In genomic region chr22:36640106-36640672, GRCh38 we compare ENCODE assay signal across 23 cellular contexts.
"Had no signal": no experiment of that assay in that cellular context is flagged by ENCODE, and none has a peak within 500 bp of the region (broad histone marks: within the 10 kb centered on the region; RNA-seq: fewer than 3 reads in every experiment).

No MANE protein-coding gene starts in this region.

- H3K27ac Mint-ChIP-seq: activated B cell treated with CpG ODN at 0.5 μM for 24 hours; activated CD4-positive, alpha-beta T cell treated with anti-CD3 and anti-CD28 coated beads, Interleukin-2, amount 10 ng/mL, durations not matched to agents 24 days and 14 days; activated CD8-positive, alpha-beta memory T cell treated with anti-CD3 and anti-CD28 coated beads, Interleukin-2, amount 10 ng/mL, durations not matched to agents 7 days and 5 days; activated naive CD8-positive, alpha-beta T cell treated with anti-CD3 and anti-CD28 coated beads, Interleukin-2, amount 50 U/mL, for 24 hours; brain; T-helper 1 cell treated with Interleukin-12 subunit alpha and Interleukin-12 subunit beta and Interleukin-4 antibody, amounts not matched to agents 30 μg/mL and 1 μg/mL, for 36 hours had no signal

- H3K9me3 ChIP-seq: MG63 had no signal

- H3K4me1 Mint-ChIP-seq: activated B cell treated with CpG ODN at 0.5 μM for 24 hours; activated CD4-positive, alpha-beta T cell treated with anti-CD3 and anti-CD28 coated beads, Interleukin-2, amount 10 ng/mL, durations not matched to agents 24 days and 14 days; activated CD8-positive, alpha-beta memory T cell treated with anti-CD3 and anti-CD28 coated beads, Interleukin-2, amount 10 ng/mL, durations not matched to agents 7 days and 5 days; activated naive CD8-positive, alpha-beta T cell treated with anti-CD3 and anti-CD28 coated beads, Interleukin-2, amount 50 U/mL, for 24 hours had no signal

- H3K4me3 ChIP-seq: cardiac muscle cell, MG63 had no signal

- H3K36me3 ChIP-seq: cardiac muscle cell, MG63 had no signal

- ATAC-seq: activated CD8-positive, alpha-beta memory T cell treated with anti-CD3 and anti-CD28 coated beads, Interleukin-2, amount 10 ng/mL, durations not matched to agents 7 days and 5 days; activated naive CD4-positive, alpha-beta T cell treated with anti-CD3 and anti-CD28 coated beads, Interleukin-2, amount 50 U/mL, for 72 hours; activated naive CD8-positive, alpha-beta T cell treated with anti-CD3 and anti-CD28 coated beads, Interleukin-2, amount 50 U/mL, for 24 hours; activated T-cell treated with anti-CD3 and anti-CD28 coated beads, Interleukin-2, amount 50 U/mL, for 4 hours had no signal

- H3K36me3 Mint-ChIP-seq: activated CD8-positive, alpha-beta memory T cell treated with anti-CD3 and anti-CD28 coated beads, Interleukin-2, amount 10 ng/mL, durations not matched to agents 7 days and 5 days; activated naive CD4-positive, alpha-beta T cell treated with anti-CD3 and anti-CD28 coated beads, Interleukin-2, amount 50 U/mL, for 72 hours; brain had no signal

- H3K27ac ChIP-seq: cardiac muscle cell, RWPE1 had no signal

- DNase-seq: activated B cell treated with CpG ODN at 0.5 μM for 24 hours; activated CD4-positive, alpha-beta T cell treated with anti-CD3 and anti-CD28 coated beads for 1 hour; activated CD4-positive, alpha-beta T cell treated with anti-CD3 and anti-CD28 coated beads, Interleukin-2, amount 10 ng/mL, durations not matched to agents 24 days and 14 days; activated CD4-positive, alpha-beta T cell treated with anti-CD3 and anti-CD28 coated beads, Interleukin-2, amount 50 U/mL, for 48 hours; activated CD8-positive, alpha-beta memory T cell treated with anti-CD3 and anti-CD28 coated beads, Interleukin-2, amount 10 ng/mL, durations not matched to agents 7 days and 5 days; activated effector memory CD4-positive, alpha-beta T cell treated with anti-CD3 and anti-CD28 coated beads, Interleukin-2, amount 50 U/mL, for 16 hours; activated naive CD4-positive, alpha-beta T cell treated with Interleukin-2 at 50 U/mL for 16 hours; activated naive CD8-positive, alpha-beta T cell treated with anti-CD3 and anti-CD28 coated beads, Interleukin-2, amount 50 U/mL, for 24 hours; activated T-cell treated with anti-CD3 and anti-CD28 coated beads, Interleukin-2, amount 50 U/mL, for 4 hours; amniotic stem cell; MG63; MV-4-11; NCI-H1105 treated with DMSO at 0.1 percent for 48 hours; NCI-H146; NCI-H187 treated with DMSO at 0.1 percent for 48 hours; NCI-H345; NCI-H510A treated with DMSO at 0.1 percent for 48 hours; Right ventricle myocardium superior had no signal

- H3K9me3 Mint-ChIP-seq: activated B cell treated with CpG ODN at 0.5 μM for 24 hours; activated naive CD8-positive, alpha-beta T cell treated with anti-CD3 and anti-CD28 coated beads, Interleukin-2, amount 50 U/mL, for 24 hours; activated T-cell treated with anti-CD3 and anti-CD28 coated beads, Interleukin-2, amount 50 U/mL, for 4 hours; T-helper 1 cell treated with Interleukin-12 subunit alpha and Interleukin-12 subunit beta and Interleukin-4 antibody, amounts not matched to agents 30 μg/mL and 1 μg/mL, for 36 hours had no signal

- H3K4me3 Mint-ChIP-seq: activated B cell treated with CpG ODN at 0.5 μM for 24 hours; activated CD4-positive, alpha-beta T cell treated with anti-CD3 and anti-CD28 coated beads, Interleukin-2, amount 10 ng/mL, durations not matched to agents 24 days and 14 days; activated CD8-positive, alpha-beta memory T cell treated with anti-CD3 and anti-CD28 coated beads, Interleukin-2, amount 10 ng/mL, durations not matched to agents 7 days and 5 days; activated naive CD8-positive, alpha-beta T cell treated with anti-CD3 and anti-CD28 coated beads, Interleukin-2, amount 50 U/mL, for 24 hours; activated T-cell treated with anti-CD3 and anti-CD28 coated beads, Interleukin-2, amount 50 U/mL, for 4 hours; brain; T-helper 1 cell treated with Interleukin-12 subunit alpha and Interleukin-12 subunit beta and Interleukin-4 antibody, amounts not matched to agents 30 μg/mL and 1 μg/mL, for 36 hours had no signal
